Comparison of ENCODE assay signal across 20 cellular contexts in the genomic region with DNA sequence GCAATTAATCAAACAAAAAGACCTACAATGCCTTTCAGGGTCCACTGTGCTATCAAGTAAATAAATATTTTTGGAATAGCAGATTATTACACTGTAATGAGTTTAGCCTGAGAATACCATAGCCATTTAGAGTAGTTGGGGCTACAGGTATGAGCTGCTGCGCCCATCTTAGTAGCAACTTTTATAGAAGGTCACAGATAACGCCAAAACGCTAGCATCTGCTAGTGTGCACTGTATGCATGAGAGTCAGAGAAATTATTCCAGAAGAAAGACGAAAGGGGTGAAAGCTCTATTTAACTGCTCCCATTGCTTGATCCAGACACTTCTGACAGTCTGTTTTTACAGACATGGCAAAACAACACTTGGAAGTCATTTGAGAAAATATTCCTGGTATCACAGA. TPM values are rescaled to one million over a fixed set of nuclear protein-coding genes. Genes with fewer than 3 reads are reported as not detected.
DNase-seq lines count a peak whose midpoint lies in the region; ATAC-seq, FAIRE-seq and TF ChIP-seq lines count a peak whose summit lies in the region.
"Had no signal": no experiment of that assay in that cellular context is flagged by ENCODE, and none has a peak within 500 bp of the region (broad histone marks: within the 10 kb centered on the region; RNA-seq: fewer than 3 reads in every experiment).

No MANE protein-coding gene starts in this region.

- H3K4me1 ChIP-seq in mammary epithelial cell (ENCODE audit: insufficient read depth, low read length) (peaks cover 26% of the 10 kb centered on the region), parathyroid adenoma (peaks cover 32% of the 10 kb centered on the region), HAP-1 (peaks cover 5% of the 10 kb centered on the region)

- TF ChIP-seq CTCF in mammary epithelial cell (conservative IDR thresholded peaks at IDR 0.05 in 1 of 2, IDR thresholded peaks at IDR 0.05 in 1 of 2; ENCODE audit: extremely low read depth in 1 of 2, insufficient read depth in 1 of 2, low read depth in 1 of 2, low read length in 2 of 2) = no peak
- no peak for TF ChIP-seq CTCF in MCF 10A (IDR thresholded peaks at IDR 0.05; ENCODE audit: unreplicated experiment)
- no peak for TF ChIP-seq CTCF in activated B cell treated with CpG ODN at 0.5 μM for 24 hours (IDR thresholded peaks at IDR 0.05)
- no peak for TF ChIP-seq CTCF in parathyroid adenoma (IDR thresholded peaks at IDR 0.05)

- no peak overlapping the region for H3K9ac ChIP-seq in mammary epithelial cell (ENCODE audit: insufficient read depth, low read length)
- H3K9ac ChIP-seq in parathyroid adenoma = no peak overlapping the region
- H3K9ac ChIP-seq: BLaER1, KMS-11 had no signal

- CTCF ChIA-PET in mammary epithelial cell (lab: Charles Lee; ENCODE audit: low non-redundant PET) (no interaction called here), MCF 10A (lab: Yijun Ruan, JAX) (interaction anchor here (0.6 to 11.3 kb wide), 7 partner anchors 120 to 410 kb away, joined by 3 to 177 read pairs (median 4); no protein-coding TSS in a partner anchor), activated B cell treated with CpG ODN at 0.5 μM for 24 hours (lab: Charles Lee) (interaction anchor here (1.0 to 5.3 kb wide), 5 partner anchors 38 to 160 kb away, joined by 4 to 54 read pairs (median 13); no protein-coding TSS in a partner anchor)

- no peaks in the 10 kb centered on the region for H3K9me3 ChIP-seq in mammary epithelial cell (replicated peaks; ENCODE audit: insufficient read depth, low read length)
- H3K9me3 ChIP-seq in parathyroid adenoma (ENCODE audit: control insufficient read depth, low read length) = no peaks in the 10 kb centered on the region
- H3K9me3 ChIP-seq in HAP-1 = no peaks in the 10 kb centered on the region
- H3K9me3 ChIP-seq: A549, BLaER1 had no signal

- H3K27me3 ChIP-seq in mammary epithelial cell (ENCODE audit: insufficient read depth, low read length) (no peaks in the 10 kb centered on the region), parathyroid adenoma (ENCODE audit: control insufficient read depth, insufficient read depth, low read length) (no peaks in the 10 kb centered on the region), HAP-1 (ENCODE audit: low read depth) (no peaks in the 10 kb centered on the region)
- H3K27me3 ChIP-seq: BLaER1 had no signal

- H2AFZ ChIP-seq in mammary epithelial cell (ENCODE audit: low read depth, low read length) (peak overlapping the region; percentile 14), parathyroid adenoma (peak overlapping the region; percentile 50)

- no peak for ATAC-seq in activated B cell treated with CpG ODN at 0.5 μM for 24 hours (ENCODE audit: low read depth)
- no peak for ATAC-seq in GM18520 (IDR thresholded peaks at IDR 0.05; ENCODE audit: unreplicated experiment)
- ATAC-seq: A549 had no signal

- H3K27ac Mint-ChIP-seq in MCF 10A (ENCODE audit: low read depth, unreplicated experiment) (no peak overlapping the region), activated B cell treated with CpG ODN at 0.5 μM for 24 hours (peak overlapping the region; percentile 54)
- H3K27ac Mint-ChIP-seq: CD4-positive, alpha-beta memory T cell had no signal

- H3K36me3 Mint-ChIP-seq in MCF 10A (ENCODE audit: insufficient read depth, unreplicated experiment) (no peaks in the 10 kb centered on the region), activated B cell treated with CpG ODN at 0.5 μM for 24 hours (ENCODE audit: low read depth) (no peaks in the 10 kb centered on the region)
- H3K36me3 Mint-ChIP-seq: CD14-positive monocyte; CD4-positive, alpha-beta memory T cell had no signal

- H3K4me3 ChIP-seq in mammary epithelial cell (replicated peaks in 1 of 3; ENCODE audit: insufficient read depth in 1 of 3, low read depth in 2 of 3, low read length in 3 of 3) = no peak overlapping the region
- H3K4me3 ChIP-seq in parathyroid adenoma (ENCODE audit: low read depth, low read length) = no peak overlapping the region
- H3K4me3 ChIP-seq in HAP-1 = no peak overlapping the region
- H3K4me3 ChIP-seq: A549, BLaER1 had no signal

- H3K4me3 Mint-ChIP-seq in MCF 10A (ENCODE audit: unreplicated experiment) = no peak overlapping the region
- no peak overlapping the region for H3K4me3 Mint-ChIP-seq in activated B cell treated with CpG ODN at 0.5 μM for 24 hours
- H3K4me3 Mint-ChIP-seq: CD4-positive, alpha-beta memory T cell had no signal

- dilution Hi-C loops in mammary epithelial cell (cut with HindIII; ENCODE audit: low sequenced_read_pairs) = no loop called here

- H3K27me3 Mint-ChIP-seq in MCF 10A (ENCODE audit: insufficient read depth, unreplicated experiment) (no peaks in the 10 kb centered on the region), activated B cell treated with CpG ODN at 0.5 μM for 24 hours (no peaks in the 10 kb centered on the region)

- H3K36me3 ChIP-seq in mammary epithelial cell (ENCODE audit: insufficient read depth, low read length) = no peaks in the 10 kb centered on the region
- H3K36me3 ChIP-seq in parathyroid adenoma (ENCODE audit: control insufficient read depth, insufficient read depth, low read length) = no peaks in the 10 kb centered on the region
- H3K36me3 ChIP-seq in HAP-1 (replicated peaks) = no peaks in the 10 kb centered on the region
- H3K36me3 ChIP-seq: BLaER1 had no signal

- WGBS in mammary epithelial cell (ENCODE audit: low coverage, missing lambda C conversion rate) = 84% methylated on average over 4 of the region's 4 CpGs

- H3K27ac ChIP-seq in mammary epithelial cell (ENCODE audit: insufficient read depth, low read depth, low read length) (no peak overlapping the region), parathyroid adenoma (peak overlapping the region; percentile 40)
- H3K27ac ChIP-seq: 22Rv1, BLaER1, HL-60, KMS-11 had no signal

- in situ Hi-C loops in mammary epithelial cell (cut with MboI; ENCODE audit: low sequenced_read_pairs in 2 of 2) (loop anchor here in 1 of 2 donors (5.0 kb wide), 1 partner anchor 153 kb away; no protein-coding TSS in a partner anchor), HAP-1 (cut with MboI; ENCODE audit: low sequenced_read_pairs) (loop anchor here (25.0 kb wide), 1 partner anchor 158 kb away; no protein-coding TSS in a partner anchor)

- no peaks in the 10 kb centered on the region for H4K20me1 ChIP-seq in mammary epithelial cell (ENCODE audit: insufficient read depth, low read length)
- H4K20me1 ChIP-seq: BLaER1 had no signal

- intact Hi-C loops in mammary epithelial cell (cut with micrococcal nuclease) = loop anchor here (5.0 kb wide), 1 partner anchor 428 kb away; no protein-coding TSS in a partner anchor
- intact Hi-C loops in MCF 10A (cut with micrococcal nuclease) = loop anchor here (5.0 kb wide), 2 partner anchors 63 to 768 kb away; no protein-coding TSS in a partner anchor
- intact Hi-C loops in activated B cell treated with CpG ODN at 0.5 μM for 24 hours (cut with micrococcal nuclease) = loop anchor here (5.0 kb wide), 1 partner anchor 468 kb away; no protein-coding TSS in a partner anchor

- no peak overlapping the region for H3K4me2 ChIP-seq in mammary epithelial cell (ENCODE audit: insufficient read depth, low read depth, low read length)
- H3K4me2 ChIP-seq in parathyroid adenoma (ENCODE audit: low read length) = no peak overlapping the region
- H3K4me2 ChIP-seq: A549, BLaER1, KMS-11 had no signal

- no peak for DNase-seq in mammary epithelial cell
- DNase-seq in MCF 10A (ENCODE audit: unreplicated experiment) = no peak
- DNase-seq in activated B cell treated with CpG ODN at 0.5 μM for 24 hours = no peak
- no peak for DNase-seq in HAP-1 (ENCODE audit: low spot score in 2 of 2)
- DNase-seq in GM12892 (ENCODE audit: insufficient read length) = no peak
- DNase-seq: AML-193; CD4-positive, alpha-beta memory T cell; DMS153; DMS79; GDM1; GOT3; H7 had no signal

- POLR2A ChIA-PET in MCF 10A (lab: Yijun Ruan, JAX) (interaction anchor here (0.6 to 2.2 kb wide), 5 partner anchors 53 to 161 kb away, joined by 3 to 11 read pairs (median 6); no protein-coding TSS in a partner anchor), activated B cell treated with CpG ODN at 0.5 μM for 24 hours (lab: Charles Lee) (interaction anchor here (0.5 to 8.2 kb wide), 8 partner anchors 38 to 160 kb away, joined by 3 to 105 read pairs (median 4); a partner anchor contains a TSS)

- H3K9me3 Mint-ChIP-seq in MCF 10A (ENCODE audit: unreplicated experiment) (no peaks in the 10 kb centered on the region), activated B cell treated with CpG ODN at 0.5 μM for 24 hours (no peaks in the 10 kb centered on the region)
- H3K9me3 Mint-ChIP-seq: CD14-positive monocyte; CD4-positive, alpha-beta memory T cell had no signal

- H3K4me1 Mint-ChIP-seq in MCF 10A (ENCODE audit: insufficient read depth, unreplicated experiment) (peaks cover 39% of the 10 kb centered on the region), activated B cell treated with CpG ODN at 0.5 μM for 24 hours (peaks cover 67% of the 10 kb centered on the region)

- TF ChIP-seq POLR2A in GM12892 (IDR thresholded peaks at IDR 0.05; ENCODE audit: low read depth, low read length) = no peak

- BruUV-seq in mammary epithelial cell (replicated peaks; lab: Mats Ljungman, UMichigan) = no TSS peak
- BruUV-seq in MCF 10A (replicated peaks; lab: Mats Ljungman, UMichigan) = no TSS peak

- H3K79me2 ChIP-seq in mammary epithelial cell (ENCODE audit: insufficient read depth, low read length) (no peaks in the 10 kb centered on the region), parathyroid adenoma (no peaks in the 10 kb centered on the region)

- no peak for FAIRE-seq in GM12892 (lab: Jason Lieb, UNC)
- FAIRE-seq: A549 had no signal

RNA-seq across cellular contexts. Expression of a gene that starts 48.5 kb away (rescaled TPM):
- total RNA-seq in mammary epithelial cell = 10 to 100 TPM in 1 of 2 donors, 1 to 10 TPM in 1; 4.8 to 10.7 TPM
- 1.7 TPM for polyA plus RNA-seq in mammary epithelial cell
- 12.5 TPM for polyA minus RNA-seq in mammary epithelial cell
- 1.7 and 2.0 TPM in 2 replicates for total RNA-seq in MCF 10A (2022)
- 13.7 and 17.9 TPM in 2 replicates for total RNA-seq in activated B cell treated with CpG ODN at 0.5 μM for 24 hours
- polyA plus RNA-seq in GM12892 (2012; ENCODE audit: missing spikeins) = 0.87 TPM
